Comparison of ENCODE assay signal across 9 cellular contexts in the genomic region with DNA sequence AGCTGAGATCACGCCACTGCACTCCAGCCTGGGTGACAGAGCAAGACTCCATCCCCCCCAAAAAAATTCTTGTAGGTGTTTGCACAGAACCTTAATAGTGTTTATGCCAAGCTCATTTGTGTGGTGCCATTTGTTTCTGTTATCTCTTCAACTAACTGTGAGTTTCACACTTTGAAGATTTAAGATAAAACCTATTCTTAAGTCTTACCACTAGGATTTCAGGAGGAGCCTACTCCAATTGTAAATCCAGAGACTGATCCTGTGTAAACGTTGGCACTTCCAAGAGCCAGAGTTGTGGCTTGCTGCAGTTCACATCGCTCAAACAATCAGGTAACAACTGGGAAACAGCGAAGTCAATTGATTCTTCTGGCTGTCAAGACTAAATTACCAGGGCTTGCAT.
"Had no signal": no experiment of that assay in that cellular context is flagged by ENCODE, and none has a peak within 500 bp of the region (broad histone marks: within the 10 kb centered on the region; RNA-seq: fewer than 3 reads in every experiment).

No MANE protein-coding gene starts in this region.

- H3K4me3 ChIP-seq: GM23248, HAP-1 had no signal

- H3K9me3 ChIP-seq: HAP-1 had no signal

- H3K27ac ChIP-seq: GM23248, HL-60 had no signal

- H3K4me3 Mint-ChIP-seq: HFFc6, IgD-negative memory B cell had no signal

- H3K4me1 Mint-ChIP-seq: IgD-negative memory B cell had no signal

- H3K36me3 Mint-ChIP-seq: IgD-negative memory B cell had no signal

- ATAC-seq: HCT116, HepG2 had no signal

- DNase-seq: GM23248, GOT3, H7, HFFc6 had no signal

- H3K27ac Mint-ChIP-seq: HFFc6, IgD-negative memory B cell had no signal

- H3K4me1 ChIP-seq: HAP-1 had no signal

- H3K9ac ChIP-seq: GM23248 had no signal

- H3K36me3 ChIP-seq: HAP-1 had no signal
